ENCODE assay signal across 1 cellular context in the genomic region with DNA sequence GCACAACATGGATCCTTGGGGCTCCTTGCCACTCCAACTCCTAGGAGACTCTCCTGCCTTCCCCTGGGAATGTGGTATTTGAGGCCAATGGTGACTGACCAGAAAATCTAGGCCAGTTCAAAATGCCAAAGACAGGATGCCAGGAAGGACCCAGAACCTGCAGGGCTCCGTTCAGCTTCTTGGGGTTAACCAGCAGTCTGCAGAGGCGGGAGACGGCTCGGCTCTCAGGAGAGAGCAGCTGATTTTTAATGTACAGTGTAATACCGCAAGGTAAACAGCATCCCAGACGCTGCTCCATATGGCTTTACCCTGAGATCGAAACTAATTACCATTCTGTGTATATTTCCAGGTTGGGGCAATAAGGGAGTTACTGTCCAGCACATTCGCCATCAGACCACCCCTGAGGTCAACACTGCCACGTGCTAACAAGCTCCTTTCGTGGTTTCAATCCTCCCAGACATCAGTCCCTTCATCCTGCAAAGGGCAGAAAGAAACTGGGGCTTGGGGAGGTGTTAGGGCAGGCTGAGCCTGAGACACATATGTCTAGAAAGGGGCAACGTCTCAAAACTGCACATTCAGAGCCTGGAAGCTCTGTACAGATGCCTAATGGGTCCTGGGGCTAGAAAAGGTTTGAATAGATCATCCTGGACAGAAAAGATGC.
TF ChIP-seq lines count a peak whose summit lies in the region.

No MANE protein-coding gene starts in this region.

TF ChIP-seq in HepG2, 621 proteins besides CTCF, POLR2A, EP300 and RAD21 (continued from another document):
- TF ChIP-seq KDM2A (CRISPR knock-in tag; IDR thresholded peaks at IDR 0.05; ENCODE audit: borderline replicate concordance, low read depth) (no peak), KDM5B (CRISPR knock-in tag; IDR thresholded peaks at IDR 0.05; ENCODE audit: borderline replicate concordance) (no peak), MTERF4 (CRISPR knock-in tag; IDR thresholded peaks at IDR 0.05) (no peak), ZNF646 (CRISPR knock-in tag; IDR thresholded peaks at IDR 0.05) (no peak), CC2D1A (CRISPR knock-in tag; IDR thresholded peaks at IDR 0.05) (no peak)
- TF ChIP-seq, protein P1, sequence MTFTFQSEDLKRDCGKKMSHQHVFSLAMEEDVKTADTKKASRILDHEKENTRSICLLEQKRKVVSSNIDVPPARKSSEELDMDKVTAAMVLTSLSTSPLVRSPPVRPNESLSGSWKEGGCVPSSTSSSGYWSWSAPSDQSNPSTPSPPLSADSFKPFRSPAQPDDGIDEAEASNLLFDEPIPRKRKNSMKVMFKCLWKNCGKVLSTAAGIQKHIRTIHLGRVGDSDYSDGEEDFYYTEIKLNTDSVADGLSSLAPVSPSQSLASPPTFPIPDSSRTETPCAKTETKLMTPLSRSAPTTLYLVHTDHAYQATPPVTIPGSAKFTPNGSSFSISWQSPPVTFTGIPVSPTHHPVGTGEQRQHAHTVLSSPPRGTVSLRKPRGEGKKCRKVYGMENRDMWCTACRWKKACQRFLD (CRISPR knock-in tag; IDR thresholded peaks at IDR 0.05; ENCODE audit: borderline replicate concordance) = no peak
